In the genomic region with DNA sequence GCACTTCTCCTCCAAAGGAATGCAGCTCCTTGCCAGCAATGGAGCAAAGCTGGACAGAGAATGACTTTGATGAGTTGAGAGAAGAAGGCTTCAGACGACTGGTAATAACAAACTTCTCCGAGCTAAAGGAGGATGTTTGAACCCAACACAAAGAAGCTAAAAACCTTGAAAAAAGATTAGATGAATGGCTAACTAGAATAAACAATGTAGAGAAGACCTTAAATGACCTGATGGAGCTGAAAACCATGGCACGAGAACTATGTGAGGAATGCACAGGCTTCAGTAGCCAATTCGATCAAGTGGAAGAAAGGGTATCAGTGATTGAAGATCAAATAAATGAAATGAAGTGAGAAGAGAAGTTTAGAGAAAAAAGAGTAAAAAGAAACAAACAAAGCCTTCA, we compare ENCODE assay signal across 6 cellular contexts.
DNase-seq lines count a peak whose midpoint lies in the region; ATAC-seq, FAIRE-seq and TF ChIP-seq lines count a peak whose summit lies in the region.
"Not testable (repeated sequence)": the region's sequence is repeated elsewhere in the genome, so short reads cannot be mapped to it uniquely, and the experiment has no call there.

No MANE protein-coding gene starts in this region.

- H3K9ac ChIP-seq in HepG2 (ENCODE audit: insufficient read depth, low read depth, low read length), result not testable (repeated sequence)

- peak overlapping the region; percentile 51 for H3K4me3 Mint-ChIP-seq in CD4-positive, alpha-beta T cell
- H3K4me3 Mint-ChIP-seq in Caco-2 (ENCODE audit: unreplicated experiment), result peak overlapping the region; percentile 8
- not testable (repeated sequence) for H3K4me3 Mint-ChIP-seq in activated naive CD4-positive, alpha-beta T cell treated with anti-CD3 and anti-CD28 coated beads, Interleukin-2, amount 50 U/mL, for 24 hours
- H3K4me3 Mint-ChIP-seq in naive thymus-derived CD8-positive, alpha-beta T cell, result peak overlapping the region in 6 of 10 donors; percentile 6 to 54 (median 32)

- peaks cover 52% of the 10 kb centered on the region for H3K4me1 Mint-ChIP-seq in CD4-positive, alpha-beta T cell (ENCODE audit: low read depth)
- peaks cover 20% of the 10 kb centered on the region for H3K4me1 Mint-ChIP-seq in Caco-2 (ENCODE audit: low read depth, unreplicated experiment)
- peaks cover 52% of the 10 kb centered on the region for H3K4me1 Mint-ChIP-seq in activated naive CD4-positive, alpha-beta T cell treated with anti-CD3 and anti-CD28 coated beads, Interleukin-2, amount 50 U/mL, for 24 hours
- peaks cover 29 to 66% (median 51%) of the 10 kb centered on the region in 4 donors for H3K4me1 Mint-ChIP-seq in naive thymus-derived CD8-positive, alpha-beta T cell

- not testable (repeated sequence) for H3K9me3 ChIP-seq in CD4-positive, alpha-beta T cell (ENCODE audit: control insufficient read depth, low read length); Caco-2; HepG2 (ENCODE audit: low read length)

- not testable (repeated sequence) for DNase-seq in CD4-positive, alpha-beta T cell; Caco-2; HepG2 (ENCODE audit: low spot score); naive thymus-derived CD8-positive, alpha-beta T cell
- DNase-seq in glomerular visceral epithelial cell (ENCODE audit: extremely low spot score), result peak; percentile 54

- not testable (repeated sequence) for H2AFZ ChIP-seq in HepG2 (ENCODE audit: low read length)

- peaks cover 16% of the 10 kb centered on the region for H3K79me2 ChIP-seq in HepG2 (ENCODE audit: insufficient read depth, low read length)

- intact Hi-C loops in CD4-positive, alpha-beta T cell (cut with DNase I, micrococcal nuclease); Caco-2 (cut with micrococcal nuclease; ENCODE audit: unreplicated experiment): not testable (repeated sequence)
- intact Hi-C loops in HepG2 (cut with micrococcal nuclease; ENCODE audit: unreplicated experiment), result loop anchor here (5.0 kb wide), 1 partner anchor 67 kb away; the partner anchor contains the start of gene RASGRF2

- H3K27me3 Mint-ChIP-seq in CD4-positive, alpha-beta T cell; Caco-2 (ENCODE audit: insufficient read depth, unreplicated experiment); activated naive CD4-positive, alpha-beta T cell treated with anti-CD3 and anti-CD28 coated beads, Interleukin-2, amount 50 U/mL, for 24 hours; naive thymus-derived CD8-positive, alpha-beta T cell: not testable (repeated sequence)

- in situ Hi-C loops in HepG2 (cut with HindIII; ENCODE audit: extremely low pct_ligation_motif_present, low pct_unique_long_range_greater_than_20kb), result not testable (repeated sequence)

- whole genome bisulfite sequencing in HepG2 (ENCODE audit: low lambda C conversion rate), result 14% methylated on average over 4 of the region's 4 CpGs

- not testable (repeated sequence) for TF ChIP-seq RAD21 in HepG2 (CRISPR knock-in tag; IDR thresholded peaks at IDR 0.05)

- FAIRE-seq in HepG2 (lab: Jason Lieb, UNC), result not testable (repeated sequence)

- peaks cover 21% of the 10 kb centered on the region for H3K36me3 Mint-ChIP-seq in CD4-positive, alpha-beta T cell (ENCODE audit: low read depth)
- H3K36me3 Mint-ChIP-seq in Caco-2 (ENCODE audit: insufficient read depth, unreplicated experiment), result peaks cover 13% of the 10 kb centered on the region
- H3K36me3 Mint-ChIP-seq in activated naive CD4-positive, alpha-beta T cell treated with anti-CD3 and anti-CD28 coated beads, Interleukin-2, amount 50 U/mL, for 24 hours, result peaks cover 14% of the 10 kb centered on the region
- peaks cover 0 to 19% (median 11%) of the 10 kb centered on the region in 3 donors for H3K36me3 Mint-ChIP-seq in naive thymus-derived CD8-positive, alpha-beta T cell

- not testable (repeated sequence) for H3K27ac ChIP-seq in CD4-positive, alpha-beta T cell (ENCODE audit: low read depth, low read length)
- peak overlapping the region; percentile 65 for H3K27ac ChIP-seq in HepG2 (ENCODE audit: extremely low read length, insufficient read depth, low read length)

- not testable (repeated sequence) for TF ChIP-seq POLR2A in HepG2 (IDR thresholded peaks at IDR 0.05; ENCODE audit: insufficient read depth in 1 of 2, low read depth in 2 of 2, low read length in 2 of 2)

- H3K27me3 ChIP-seq in CD4-positive, alpha-beta T cell (ENCODE audit: control insufficient read depth, insufficient read depth, low read length); Caco-2 (replicated peaks; ENCODE audit: control insufficient read depth, insufficient read depth, low read length); HepG2 (ENCODE audit: control insufficient read depth in 1 of 2, insufficient read depth in 2 of 2, low read length in 2 of 2): not testable (repeated sequence)

- H3K4me2 ChIP-seq in HepG2 (ENCODE audit: low read depth, low read length), result peak overlapping the region; percentile 50; the same call in 1 of the 2 replicates

- ATAC-seq in CD4-positive, alpha-beta T cell (ENCODE audit: poor library complexity); HepG2; naive thymus-derived CD8-positive, alpha-beta T cell: not testable (repeated sequence)

- H3K9me3 Mint-ChIP-seq in CD4-positive, alpha-beta T cell; activated naive CD4-positive, alpha-beta T cell treated with anti-CD3 and anti-CD28 coated beads, Interleukin-2, amount 50 U/mL, for 24 hours: not testable (repeated sequence)
- H3K9me3 Mint-ChIP-seq in Caco-2 (ENCODE audit: unreplicated experiment), result peaks cover 16% of the 10 kb centered on the region
- peaks cover 0 to 21% (median 11%) of the 10 kb centered on the region in 9 donors for H3K9me3 Mint-ChIP-seq in naive thymus-derived CD8-positive, alpha-beta T cell

- not testable (repeated sequence) for H3K36me3 ChIP-seq in Caco-2 (ENCODE audit: control insufficient read depth, insufficient read depth, low read length); HepG2 (replicated peaks in 1 of 2; ENCODE audit: control insufficient read depth in 1 of 2, insufficient read depth in 2 of 2, low read length in 2 of 2)

- H4K20me1 ChIP-seq in HepG2 (ENCODE audit: insufficient read depth, low read length), result not testable (repeated sequence)

- POLR2A ChIA-PET in CD4-positive, alpha-beta T cell (lab: Charles Lee), result interaction anchor here (1.0 to 1.3 kb wide), 2 partner anchors 13 to 23 kb away, joined by 3 to 4 read pairs; no protein-coding TSS in a partner anchor
- POLR2A ChIA-PET in Caco-2 (lab: Charles Lee); naive thymus-derived CD8-positive, alpha-beta T cell (lab: Charles Lee): not testable (repeated sequence)
- POLR2A ChIA-PET in HepG2 (lab: Yijun Ruan, JAX), result interaction anchor here (1.4 to 2.5 kb wide), 4 partner anchors 10 to 69 kb away, joined by 3 to 16 read pairs (median 7); partner anchors contain the start of gene RASGRF2

- not testable (repeated sequence) for BruUV-seq in Caco-2 (replicated peaks; lab: Mats Ljungman, UMichigan); HepG2 (replicated peaks; lab: Mats Ljungman, UMichigan)

- not testable (repeated sequence) for H3K4me3 ChIP-seq in Caco-2 (ENCODE audit: low read depth, low read length); HepG2 (replicated peaks in 1 of 3; ENCODE audit: insufficient read depth in 1 of 3, low read depth in 2 of 3, low read length in 3 of 3)

- TF ChIP-seq EP300 in HepG2 (IDR thresholded peaks at IDR 0.05; ENCODE audit: low read depth in 2 of 2, low read length in 2 of 2); HepG2 (CRISPR knock-in tag; IDR thresholded peaks at IDR 0.05; ENCODE audit: borderline replicate concordance): not testable (repeated sequence)

- H3K4me1 ChIP-seq in Caco-2, result not testable (repeated sequence)
- H3K4me1 ChIP-seq in HepG2 (ENCODE audit: insufficient read depth, low read length), result peaks cover 46% of the 10 kb centered on the region

- CTCF ChIA-PET in CD4-positive, alpha-beta T cell (lab: Charles Lee), result interaction anchor here (0.7 kb wide), 1 partner anchor 620 kb away, joined by 3 read pairs; no protein-coding TSS in a partner anchor
- CTCF ChIA-PET in Caco-2 (lab: Charles Lee); HepG2 (lab: Yijun Ruan, JAX; ENCODE audit: low intra/inter-chr PET ratio, low total read pairs): not testable (repeated sequence)

- not testable (repeated sequence) for H3K27ac Mint-ChIP-seq in CD4-positive, alpha-beta T cell
- H3K27ac Mint-ChIP-seq in Caco-2 (ENCODE audit: unreplicated experiment), result peak overlapping the region; percentile 21
- H3K27ac Mint-ChIP-seq in activated naive CD4-positive, alpha-beta T cell treated with anti-CD3 and anti-CD28 coated beads, Interleukin-2, amount 50 U/mL, for 24 hours, result peak overlapping the region; percentile 73
- peak overlapping the region in 8 of 10 donors; percentile 22 to 86 (median 60) for H3K27ac Mint-ChIP-seq in naive thymus-derived CD8-positive, alpha-beta T cell

- TF ChIP-seq CTCF in CD4-positive, alpha-beta T cell (IDR thresholded peaks at IDR 0.05); Caco-2 (IDR thresholded peaks at IDR 0.05; ENCODE audit: insufficient read depth in 1 of 2, low read depth in 1 of 2, low read length in 1 of 2, severe bottlenecking in 1 of 2, unreplicated experiment in 1 of 2); HepG2 (CRISPR knock-in tag; IDR thresholded peaks at IDR 0.05): not testable (repeated sequence)

TF ChIP-seq in HepG2, 621 proteins besides CTCF, POLR2A, EP300 and RAD21 (continues in another document):
- TF ChIP-seq RXRB (CRISPR knock-in tag; IDR thresholded peaks at IDR 0.05; ENCODE audit: borderline replicate concordance) (peak; percentile 97), ZNF331 (CRISPR knock-in tag; IDR thresholded peaks at IDR 0.05) (peak; percentile 67; the same call in 1 of the 2 replicates), GATAD2A (CRISPR knock-in tag; IDR thresholded peaks at IDR 0.05) (peak; percentile 22; the same call in 1 of the 2 replicates), THRA (CRISPR knock-in tag; IDR thresholded peaks at IDR 0.05; ENCODE audit: borderline replicate concordance) (peak; percentile 98)
